Comparison of ENCODE assay signal across 1 cellular context in genomic region chr14:37625597-37626595, GRCh38.
A peak's percentile ranks its signal among the peaks of the same experiment; 100 is the strongest.
TF ChIP-seq lines count a peak whose summit lies in the region.

No MANE protein-coding gene starts in this region.

TF ChIP-seq in HepG2, 621 proteins besides CTCF, POLR2A, EP300 and RAD21 (continues in another document):
- no peak for TF ChIP-seq RBM39 (IDR thresholded peaks at IDR 0.05; ENCODE audit: low read depth, low read length, poor library complexity, severe bottlenecking)
- peak; percentile 50; the same call in 1 of the 2 replicates for TF ChIP-seq AHDC1 (CRISPR knock-in tag; IDR thresholded peaks at IDR 0.05; ENCODE audit: borderline replicate concordance)
- peak; percentile 79 for TF ChIP-seq HNF4A (CRISPR knock-in tag; IDR thresholded peaks at IDR 0.05)
- no peak for TF ChIP-seq ZNF562 (CRISPR knock-in tag; IDR thresholded peaks at IDR 0.05; ENCODE audit: borderline replicate concordance)
- no peak for TF ChIP-seq ZNF770 (CRISPR knock-in tag; IDR thresholded peaks at IDR 0.05)
- TF ChIP-seq ZNF629 (CRISPR knock-in tag; conservative IDR thresholded peaks at IDR 0.05): no peak
- no peak for TF ChIP-seq SOX13 (IDR thresholded peaks at IDR 0.05)
- peak in 1 of 2 experiments; percentile 17; a peak in 1 of 4 replicates for TF ChIP-seq SOX13 (CRISPR knock-in tag; conservative IDR thresholded peaks at IDR 0.05 in 1 of 2, IDR thresholded peaks at IDR 0.05 in 1 of 2)
- TF ChIP-seq ZBTB43 (CRISPR knock-in tag; conservative IDR thresholded peaks at IDR 0.05): 0 out of 2 replicates have a peak, but pooled peaks have one; percentile 32
- TF ChIP-seq ZNF891 (CRISPR knock-in tag; IDR thresholded peaks at IDR 0.05): no peak
- no peak for TF ChIP-seq ZNF713 (CRISPR knock-in tag; IDR thresholded peaks at IDR 0.05)
- no peak for TF ChIP-seq HCFC1 (IDR thresholded peaks at IDR 0.05; ENCODE audit: low read depth, low read length)
- peak; percentile 30; the same call in 1 of the 2 replicates for TF ChIP-seq TCF7 (IDR thresholded peaks at IDR 0.05; ENCODE audit: low read depth)
- 0 out of 2 replicates have a peak, but pooled peaks have one; percentile 17 for TF ChIP-seq ZSCAN5A (CRISPR knock-in tag; IDR thresholded peaks at IDR 0.05; ENCODE audit: borderline replicate concordance)
- no peak for TF ChIP-seq ZNF382 (CRISPR knock-in tag; IDR thresholded peaks at IDR 0.05; ENCODE audit: borderline replicate concordance)
- TF ChIP-seq HDAC1 (CRISPR knock-in tag; IDR thresholded peaks at IDR 0.05): 0 out of 2 replicates have a peak, but pooled peaks have one; percentile 34
- 0 out of 2 replicates have a peak, but pooled peaks have one; percentile 32 for TF ChIP-seq SMYD3 (CRISPR knock-in tag; IDR thresholded peaks at IDR 0.05)
- peak; percentile 49; the same call in 1 of the 2 replicates for TF ChIP-seq PAXIP1 (CRISPR knock-in tag; conservative IDR thresholded peaks at IDR 0.05)
- TF ChIP-seq ASH2L (IDR thresholded peaks at IDR 0.05; ENCODE audit: insufficient read length, low read depth, low read length): peak; percentile 33
- TF ChIP-seq ZNF263 (CRISPR knock-in tag; IDR thresholded peaks at IDR 0.05): no peak
- TF ChIP-seq SALL1 (CRISPR knock-in tag; IDR thresholded peaks at IDR 0.05): peak; percentile 18; the same call in 1 of the 2 replicates
- TF ChIP-seq ZNF7 (CRISPR knock-in tag; IDR thresholded peaks at IDR 0.05): no peak
- TF ChIP-seq IRF1 (CRISPR knock-in tag; IDR thresholded peaks at IDR 0.05; ENCODE audit: low read depth): no peak
- TF ChIP-seq MEF2D (CRISPR knock-in tag; IDR thresholded peaks at IDR 0.05): no peak
- no peak for TF ChIP-seq ZSCAN21 (CRISPR knock-in tag; IDR thresholded peaks at IDR 0.05; ENCODE audit: borderline replicate concordance)
- 0 out of 2 replicates have a peak, but pooled peaks have one; percentile 26 for TF ChIP-seq BCL6 (CRISPR knock-in tag; IDR thresholded peaks at IDR 0.05)
- no peak for TF ChIP-seq ZEB1 (IDR thresholded peaks at IDR 0.05; ENCODE audit: insufficient replicate concordance, low read depth)
- no peak for TF ChIP-seq PREB (CRISPR knock-in tag; IDR thresholded peaks at IDR 0.05)
- TF ChIP-seq KDM3A (CRISPR knock-in tag; IDR thresholded peaks at IDR 0.05; ENCODE audit: low read depth): no peak
- no peak for TF ChIP-seq SRF (IDR thresholded peaks at IDR 0.05; ENCODE audit: low read depth, low read length)
- no peak for TF ChIP-seq ZBTB26 (CRISPR knock-in tag; IDR thresholded peaks at IDR 0.05; ENCODE audit: borderline replicate concordance)
- no peak for TF ChIP-seq ZBTB44 (CRISPR knock-in tag; IDR thresholded peaks at IDR 0.05)
- TF ChIP-seq HOMEZ (CRISPR knock-in tag; IDR thresholded peaks at IDR 0.05; ENCODE audit: low read depth): peak; percentile 10; the same call in 1 of the 2 replicates
- TF ChIP-seq ZNF547 (CRISPR knock-in tag; IDR thresholded peaks at IDR 0.05): peak; percentile 65; the same call in 1 of the 2 replicates
- no peak; the same call in 1 of the 2 replicates for TF ChIP-seq FOXC1 (CRISPR knock-in tag; IDR thresholded peaks at IDR 0.05; ENCODE audit: borderline replicate concordance)
- TF ChIP-seq THAP7 (CRISPR knock-in tag; IDR thresholded peaks at IDR 0.05): no peak
- no peak for TF ChIP-seq KLF13 (CRISPR knock-in tag; IDR thresholded peaks at IDR 0.05)
